In genomic region chr16:27681681-27682080, GRCh38 we compare ENCODE assay signal across 1 cellular context.
TF ChIP-seq lines count a peak whose summit lies in the region.

No MANE protein-coding gene starts in this region.

TF ChIP-seq in GM23338, 12 proteins besides CTCF, POLR2A, EP300 and RAD21 (continued from another document):
- TF ChIP-seq REST (IDR thresholded peaks at IDR 0.05; ENCODE audit: unreplicated experiment), result no peak
- TF ChIP-seq ZNF462 (CRISPR knock-in tag; IDR thresholded peaks at IDR 0.05), result no peak
- no peak for TF ChIP-seq POLR2AphosphoS5 (IDR thresholded peaks at IDR 0.05; ENCODE audit: low read depth)
